Comparison of ENCODE assay signal across 1 cellular context in the genomic region with DNA sequence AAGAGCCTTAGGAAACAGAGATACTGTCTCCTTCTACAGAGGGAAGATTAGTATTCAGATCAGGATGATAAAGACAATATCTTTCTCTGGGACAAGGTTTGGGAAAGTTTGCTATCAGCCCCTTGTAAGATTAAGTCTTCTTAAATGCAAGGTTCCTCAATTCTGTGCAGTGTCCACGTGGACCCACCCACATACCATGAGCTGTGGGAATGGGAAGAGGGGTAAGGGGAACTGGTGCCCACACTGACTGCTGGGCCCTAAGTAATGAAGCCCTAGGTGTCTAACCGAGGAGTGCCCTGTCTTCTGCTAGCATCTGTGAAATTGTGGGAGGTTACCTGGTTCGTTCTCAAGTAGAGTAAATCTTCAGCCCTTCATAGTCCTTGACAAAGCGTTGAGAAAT.
TF ChIP-seq lines count a peak whose summit lies in the region.

No MANE protein-coding gene starts in this region.

TF ChIP-seq in HepG2, 621 proteins besides CTCF, POLR2A, EP300 and RAD21:
- no peak for TF ChIP-seq ZEB1 (IDR thresholded peaks at IDR 0.05; ENCODE audit: insufficient replicate concordance, low read depth)
- no peak for TF ChIP-seq KLF6 (CRISPR knock-in tag; IDR thresholded peaks at IDR 0.05)
- TF ChIP-seq, protein P1, sequence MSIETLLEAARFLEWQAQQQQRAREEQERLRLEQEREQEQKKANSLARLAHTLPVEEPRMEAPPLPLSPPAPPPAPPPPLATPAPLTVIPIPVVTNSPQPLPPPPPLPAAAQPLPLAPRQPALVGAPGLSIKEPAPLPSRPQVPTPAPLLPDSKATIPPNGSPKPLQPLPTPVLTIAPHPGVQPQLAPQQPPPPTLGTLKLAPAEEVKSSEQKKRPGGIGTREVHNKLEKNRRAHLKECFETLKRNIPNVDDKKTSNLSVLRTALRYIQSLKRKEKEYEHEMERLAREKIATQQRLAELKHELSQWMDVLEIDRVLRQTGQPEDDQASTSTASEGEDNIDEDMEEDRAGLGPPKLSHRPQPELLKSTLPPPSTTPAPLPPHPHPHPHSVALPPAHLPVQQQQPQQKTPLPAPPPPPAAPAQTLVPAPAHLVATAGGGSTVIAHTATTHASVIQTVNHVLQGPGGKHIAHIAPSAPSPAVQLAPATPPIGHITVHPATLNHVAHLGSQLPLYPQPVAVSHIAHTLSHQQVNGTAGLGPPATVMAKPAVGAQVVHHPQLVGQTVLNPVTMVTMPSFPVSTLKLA (IDR thresholded peaks at IDR 0.05) = peak; percentile 88
- TF ChIP-seq, protein P2, sequence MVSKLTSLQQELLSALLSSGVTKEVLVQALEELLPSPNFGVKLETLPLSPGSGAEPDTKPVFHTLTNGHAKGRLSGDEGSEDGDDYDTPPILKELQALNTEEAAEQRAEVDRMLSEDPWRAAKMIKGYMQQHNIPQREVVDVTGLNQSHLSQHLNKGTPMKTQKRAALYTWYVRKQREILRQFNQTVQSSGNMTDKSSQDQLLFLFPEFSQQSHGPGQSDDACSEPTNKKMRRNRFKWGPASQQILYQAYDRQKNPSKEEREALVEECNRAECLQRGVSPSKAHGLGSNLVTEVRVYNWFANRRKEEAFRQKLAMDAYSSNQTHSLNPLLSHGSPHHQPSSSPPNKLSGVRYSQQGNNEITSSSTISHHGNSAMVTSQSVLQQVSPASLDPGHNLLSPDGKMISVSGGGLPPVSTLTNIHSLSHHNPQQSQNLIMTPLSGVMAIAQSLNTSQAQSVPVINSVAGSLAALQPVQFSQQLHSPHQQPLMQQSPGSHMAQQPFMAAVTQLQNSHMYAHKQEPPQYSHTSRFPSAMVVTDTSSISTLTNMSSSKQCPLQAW (CRISPR knock-in tag; IDR thresholded peaks at IDR 0.05) = no peak
